ENCODE assay signal across 1 cellular context in genomic region chr1:6603851-6604558, GRCh38.
TF ChIP-seq lines count a peak whose summit lies in the region.

No MANE protein-coding gene starts in this region.

TF ChIP-seq in K562, 482 proteins besides CTCF, POLR2A, EP300 and RAD21 (continued from another document):
- TF ChIP-seq MTA2 (IDR thresholded peaks at IDR 0.05; ENCODE audit: low read depth) = no peak
- no peak for TF ChIP-seq CBX2 (IDR thresholded peaks at IDR 0.05; ENCODE audit: insufficient read depth, low read length, poor library complexity, severe bottlenecking)
